ENCODE assay signal across 18 cellular contexts in genomic region chrX:21708116-21708515, GRCh38. TPM values are rescaled to one million over a fixed set of nuclear protein-coding genes. Genes with fewer than 3 reads are reported as not detected.
DNase-seq lines count a peak whose midpoint lies in the region; ATAC-seq, FAIRE-seq and TF ChIP-seq lines count a peak whose summit lies in the region.
"Had no signal": no experiment of that assay in that cellular context is flagged by ENCODE, and none has a peak within 500 bp of the region (broad histone marks: within the 10 kb centered on the region; RNA-seq: fewer than 3 reads in every experiment).

No MANE protein-coding gene starts in this region.

- H3K4me2 ChIP-seq in A549 (no peak overlapping the region), OCI-LY7 (ENCODE audit: low read length) (no peak overlapping the region)

- ATAC-seq in A549 (no peak), GM21723 (IDR thresholded peaks at IDR 0.05; ENCODE audit: unreplicated experiment) (no peak)
- ATAC-seq in activated naive CD8-positive, alpha-beta T cell treated with anti-CD3 and anti-CD28 coated beads, Interleukin-2, amount 50 U/mL, for 24 hours, result no peak
- ATAC-seq: esophagus mucosa, Panc1 had no signal

- H3K27ac ChIP-seq in A549, result no peak overlapping the region
- H3K27ac ChIP-seq in OCI-LY7 (ENCODE audit: low read depth, low read length, poor library complexity, severe bottlenecking), result no peak overlapping the region
- H3K27ac ChIP-seq in suprapubic skin, result no peak overlapping the region

- H3K36me3 ChIP-seq in OCI-LY7 (ENCODE audit: insufficient read depth, low read length) (no peaks in the 10 kb centered on the region), suprapubic skin (no peaks in the 10 kb centered on the region)

- H3K27me3 ChIP-seq in suprapubic skin, result no peaks in the 10 kb centered on the region

- peak; percentile 79 for FAIRE-seq in A549 (lab: Jason Lieb, UNC)

- in situ Hi-C loops in GM13977 (cut with MboI; ENCODE audit: low pct_unique_long_range_greater_than_20kb, low sequenced_read_pairs, unreplicated experiment), result no loop called here

- TF ChIP-seq CTCF in A549 (IDR thresholded peaks at IDR 0.05) (no peak), GM13977 (IDR thresholded peaks at IDR 0.05; ENCODE audit: extremely low read depth, insufficient read depth, missing control alignments) (peak; percentile 27), OCI-LY7 (conservative IDR thresholded peaks at IDR 0.05; ENCODE audit: low read length) (peak; percentile 56), suprapubic skin (IDR thresholded peaks at IDR 0.05) (no peak)

- H3K4me1 ChIP-seq in A549 (no peaks in the 10 kb centered on the region), OCI-LY7 (ENCODE audit: insufficient read depth, low read length, poor library complexity, severe bottlenecking) (no peaks in the 10 kb centered on the region), suprapubic skin (no peaks in the 10 kb centered on the region)

- no peaks in the 10 kb centered on the region for H3K36me3 Mint-ChIP-seq in activated naive CD8-positive, alpha-beta T cell treated with anti-CD3 and anti-CD28 coated beads, Interleukin-2, amount 50 U/mL, for 24 hours (ENCODE audit: low read depth)

- no peak overlapping the region for H3K4me3 Mint-ChIP-seq in activated naive CD8-positive, alpha-beta T cell treated with anti-CD3 and anti-CD28 coated beads, Interleukin-2, amount 50 U/mL, for 24 hours
- H3K4me3 Mint-ChIP-seq: activated naive CD4-positive, alpha-beta T cell treated with anti-CD3 and anti-CD28 coated beads for 36 hours had no signal

- BruUV-seq in OCI-LY7 (replicated peaks; lab: Mats Ljungman, UMichigan), result no TSS peak

- H3K9me3 ChIP-seq in A549, result no peaks in the 10 kb centered on the region
- H3K9me3 ChIP-seq in OCI-LY7 (ENCODE audit: low read length), result no peaks in the 10 kb centered on the region
- no peaks in the 10 kb centered on the region for H3K9me3 ChIP-seq in suprapubic skin

- no peaks in the 10 kb centered on the region for H4K20me1 ChIP-seq in OCI-LY7 (ENCODE audit: insufficient read depth, low read length)

- H3K79me2 ChIP-seq in OCI-LY7 (ENCODE audit: insufficient read depth, low read depth, low read length), result no peaks in the 10 kb centered on the region

- CTCF ChIA-PET in A549 (lab: Yijun Ruan, JAX), result interaction anchor here (0.7 to 2.1 kb wide), 2 partner anchors 18 to 195 kb away, joined by 3 to 4 read pairs; no protein-coding TSS in a partner anchor
- CTCF ChIA-PET in OCI-LY7 (lab: Charles Lee; ENCODE audit: unreplicated experiment), result no interaction called here

- no peaks in the 10 kb centered on the region for H3K9me2 ChIP-seq in OCI-LY7 (ENCODE audit: insufficient read depth, low read length)

- no peak overlapping the region for H3K4me3 ChIP-seq in A549
- no peak overlapping the region for H3K4me3 ChIP-seq in OCI-LY7 (ENCODE audit: low read depth, low read length, poor library complexity, severe bottlenecking)
- H3K4me3 ChIP-seq in suprapubic skin, result no peak overlapping the region

- no peak for DNase-seq in A549 (ENCODE audit: low read depth in 1 of 2, low spot score in 1 of 2)
- no peak for DNase-seq in GM13977 (ENCODE audit: low spot score)
- DNase-seq in OCI-LY7 (ENCODE audit: low spot score), result no peak
- DNase-seq in fibroblast of peridontal ligament (ENCODE audit: extremely low read depth), result peak; percentile 24
- DNase-seq in suprapubic skin (ENCODE audit: low spot score in 2 of 2), result no peak
- DNase-seq in activated naive CD8-positive, alpha-beta T cell treated with anti-CD3 and anti-CD28 coated beads, Interleukin-2, amount 50 U/mL, for 24 hours, result no peak
- no peak for DNase-seq in midbrain (lab: John Stamatoyannopoulos, UW)
- DNase-seq: activated naive CD4-positive, alpha-beta T cell treated with anti-CD3 and anti-CD28 coated beads for 36 hours; NCI-H2081 treated with DMSO at 0.1 percent for 48 hours; stimulated activated CD4-positive, alpha-beta T cell treated with anti-CD3 and anti-CD28 coated beads, Interleukin-4, amount 100 ng/mL, for 24 hours; stimulated activated naive CD4-positive, alpha-beta T cell treated with Interleukin-2 at 50 U/mL for 16 hours; T-helper 9 cell had no signal

- H2AFZ ChIP-seq in OCI-LY7 (ENCODE audit: low read length), result no peak overlapping the region

- TF ChIP-seq POLR2A in A549 (IDR thresholded peaks at IDR 0.05; ENCODE audit: low read length) (no peak), suprapubic skin (IDR thresholded peaks at IDR 0.05) (no peak)

- H3K27me3 Mint-ChIP-seq in activated naive CD8-positive, alpha-beta T cell treated with anti-CD3 and anti-CD28 coated beads, Interleukin-2, amount 50 U/mL, for 24 hours, result no peaks in the 10 kb centered on the region

- H3K4me1 Mint-ChIP-seq in activated naive CD8-positive, alpha-beta T cell treated with anti-CD3 and anti-CD28 coated beads, Interleukin-2, amount 50 U/mL, for 24 hours, result no peaks in the 10 kb centered on the region

- POLR2A ChIA-PET in A549 (lab: Yijun Ruan, JAX) (no interaction called here), OCI-LY7 (lab: Charles Lee) (no interaction called here)

- H3K27ac Mint-ChIP-seq in activated naive CD8-positive, alpha-beta T cell treated with anti-CD3 and anti-CD28 coated beads, Interleukin-2, amount 50 U/mL, for 24 hours, result no peak overlapping the region
- H3K27ac Mint-ChIP-seq: activated naive CD4-positive, alpha-beta T cell treated with anti-CD3 and anti-CD28 coated beads for 36 hours had no signal

- no peak for TF ChIP-seq RAD21 in A549 (conservative IDR thresholded peaks at IDR 0.05 in 1 of 2, IDR thresholded peaks at IDR 0.05 in 1 of 2)

- intact Hi-C loops in OCI-LY7 (cut with micrococcal nuclease; ENCODE audit: unreplicated experiment), result no loop called here

- no peaks in the 10 kb centered on the region for H3K9me3 Mint-ChIP-seq in activated naive CD8-positive, alpha-beta T cell treated with anti-CD3 and anti-CD28 coated beads, Interleukin-2, amount 50 U/mL, for 24 hours
- H3K9me3 Mint-ChIP-seq: activated naive CD4-positive, alpha-beta T cell treated with anti-CD3 and anti-CD28 coated beads for 36 hours had no signal

- TF ChIP-seq EP300 in A549 (IDR thresholded peaks at IDR 0.05) (no peak), suprapubic skin (IDR thresholded peaks at IDR 0.05) (no peak)

TF ChIP-seq in A549, 52 proteins besides CTCF, POLR2A, EP300 and RAD21:
- TF ChIP-seq REST (IDR thresholded peaks at IDR 0.05), result no peak

RNA-seq across cellular contexts. Expression of gene SMPX, which starts 49.8 kb away (rescaled TPM):
- polyA plus RNA-seq in A549 (2011; rRNA removed), result 0.23 TPM in 1 of 2 replicates, not detected in the other
- not detected in 2 replicates for polyA plus RNA-seq in A549 (2012; cell fraction: cytosol; rRNA removed)
- not detected in 2 replicates for polyA plus RNA-seq in A549 (2012; cell fraction: nucleus; rRNA removed)
- 0.13 TPM in 1 of 3 replicates, not detected in the others for polyA plus RNA-seq in A549 (2017; fragmentation: RNase III; extraction: RNeasy Plus Mini Kit Qiagen cat#74134 plus additional on column Dnase treatment)
- not detected in 2 replicates for polyA minus RNA-seq in A549 (2011; rRNA and poly(A)+ RNA removed)
- not detected in 2 replicates for total RNA-seq in OCI-LY7 (2014; rRNA removed; shearing (Covaris generic))
- total RNA-seq in OCI-LY7 (2022), result not detected in 2 replicates
- not detected for total RNA-seq in suprapubic skin
- total RNA-seq: activated CD8-positive, alpha-beta memory T cell treated with anti-CD3 and anti-CD28 coated beads for 36 hours; activated naive CD4-positive, alpha-beta T cell treated with anti-CD3 and anti-CD28 coated beads for 36 hours; esophagus mucosa; LHCN-M2 had no signal
- polyA plus RNA-seq: BJ had no signal

RNA-seq across cellular contexts. Expression of gene KLHL34, which starts 50.0 kb away (rescaled TPM):
- polyA plus RNA-seq in A549 (2011; rRNA removed) (not detected in 2 replicates), A549 (2017; fragmentation: RNase III; extraction: RNeasy Plus Mini Kit Qiagen cat#74134 plus additional on column Dnase treatment) (not detected in 3 replicates)
- polyA plus RNA-seq in A549 (2012; cell fraction: cytosol; rRNA removed), result not detected in 2 replicates
- polyA plus RNA-seq in A549 (2012; cell fraction: nucleus; rRNA removed), result not detected in 2 replicates
- not detected in 2 replicates for polyA minus RNA-seq in A549 (2011; rRNA and poly(A)+ RNA removed)
- not detected in 2 replicates for total RNA-seq in OCI-LY7 (2014; rRNA removed; shearing (Covaris generic))
- total RNA-seq in OCI-LY7 (2022) (not detected in 2 replicates), suprapubic skin (under 1 TPM in 3 of 4 donors, not detected in 1; 0.10 to 0.81 (median 0.32) TPM)
- total RNA-seq: LHCN-M2 had no signal
- polyA plus RNA-seq: BJ had no signal

Comparison
In these comparisons a context has a peak if more than half of its experiments do, and no peak if none do; other contexts are left out.
1. CTCF ChIP-seq: peak in GM13977 (single experiment) and OCI-LY7 (single experiment); none in A549 (single experiment) and suprapubic skin (0 of 2).